In the genomic region with DNA sequence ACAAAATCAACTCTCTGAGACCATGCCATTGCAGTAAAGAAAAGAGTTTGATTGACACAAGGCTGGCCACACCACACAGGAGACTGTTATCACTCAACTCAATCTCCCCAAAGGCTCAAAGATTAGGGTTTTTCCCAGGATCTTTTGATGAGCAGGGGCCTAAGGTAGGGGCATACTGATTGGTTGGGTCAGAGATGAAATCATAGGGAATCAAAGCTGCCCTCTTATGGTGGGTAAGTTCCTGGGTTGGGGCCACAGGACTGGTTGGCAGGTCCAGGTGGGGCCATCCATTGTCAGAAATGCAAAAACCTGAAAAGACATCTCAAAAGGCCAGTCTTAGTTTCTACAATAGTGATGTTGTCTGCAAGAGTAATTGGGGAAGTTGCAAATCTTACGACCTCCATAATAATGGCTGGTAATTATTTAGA, we compare ENCODE assay signal across 17 cellular contexts.
"Had no signal": no experiment of that assay in that cellular context is flagged by ENCODE, and none has a peak within 500 bp of the region (broad histone marks: within the 10 kb centered on the region; RNA-seq: fewer than 3 reads in every experiment).

No MANE protein-coding gene starts in this region.

- DNase-seq: activated CD4-positive, alpha-beta T cell treated with anti-CD3 and anti-CD28 coated beads, Interleukin-2, amount 10 ng/mL, durations not matched to agents 7 days and 5 days; activated CD4-positive, CD25-positive, alpha-beta regulatory T cell; activated CD8-positive, alpha-beta memory T cell treated with anti-CD3 and anti-CD28 coated beads for 24 hours; activated naive CD4-positive, alpha-beta T cell treated with Interleukin-2 at 50 U/mL for 16 hours; activated naive CD8-positive, alpha-beta T cell treated with anti-CD3 and anti-CD28 coated beads, Interleukin-2, amount 50 U/mL, for 24 hours; caudate nucleus; colonic mucosa; effector CD8-positive, alpha-beta T cell; hippocampal formation; left colon; mammary epithelial cell; stimulated activated CD4-positive, alpha-beta T cell treated with anti-CD3 and anti-CD28 coated beads, Interleukin-4, amount 100 ng/mL, for 1 hour; stimulated activated CD8-positive, alpha-beta memory T cell treated with anti-CD3 and anti-CD28 coated beads, Interleukin-4, amount 100 ng/mL, for 48 hours; T-helper 17 cell; testis had no signal

- H3K27ac ChIP-seq: colonic mucosa, epithelial cell of prostate, testis had no signal

- H3K4me3 ChIP-seq: colonic mucosa, testis had no signal

- H3K9me3 ChIP-seq: colonic mucosa, testis had no signal

- H3K4me1 ChIP-seq: colonic mucosa, testis had no signal

- H3K27me3 ChIP-seq: colonic mucosa, testis had no signal

- H3K36me3 ChIP-seq: colonic mucosa had no signal

- ATAC-seq: activated naive CD8-positive, alpha-beta T cell treated with anti-CD3 and anti-CD28 coated beads, Interleukin-2, amount 50 U/mL, for 24 hours; left colon; natural killer cell treated with Interleukin-12 subunit alpha and Interleukin-12 subunit beta and Interleukin-15 and Interleukin-18, amount 100 ng/mL, for 72 hours; T-helper 17 cell had no signal
